Comparison of ENCODE assay signal across 8 cellular contexts in genomic region chr11:44727114-44727372, GRCh38. TPM values are rescaled to one million over a fixed set of nuclear protein-coding genes. Genes with fewer than 3 reads are reported as not detected.
DNase-seq lines count a peak whose midpoint lies in the region; ATAC-seq, FAIRE-seq and TF ChIP-seq lines count a peak whose summit lies in the region.

No MANE protein-coding gene starts in this region.

- H3K36me3 ChIP-seq in heart left ventricle (no peaks in the 10 kb centered on the region), GM12878 (ENCODE audit: control insufficient read depth in 2 of 2, insufficient read depth in 2 of 2, low read length in 1 of 2) (no peaks in the 10 kb centered on the region), vagina (no peaks in the 10 kb centered on the region)

- peak overlapping the region; percentile 47; the same call in 1 of the 2 replicates for H3K9ac ChIP-seq in GM12878 (ENCODE audit: control insufficient read depth, insufficient read depth, low read length)

- intact Hi-C loops in heart left ventricle (cut with DNase I) (loop anchor here (1.0 to 10.0 kb wide), 20 partner anchors 35 to 378 kb away; partner anchors contain the start of gene CD82 (in 3 of the 10)), left cardiac atrium (cut with DNase I) (loop anchor here (5.0 kb wide), 4 partner anchors 95 to 185 kb away; no protein-coding TSS in a partner anchor), GM12878 (cut with micrococcal nuclease; ENCODE audit: unreplicated experiment) (loop anchor here (5.0 kb wide), 4 partner anchors 50 to 170 kb away; no protein-coding TSS in a partner anchor), vagina (cut with DNase I) (loop anchor here (10.0 kb wide), 1 partner anchor 102 kb away; no protein-coding TSS in a partner anchor)

- FAIRE-seq in GM12878 (lab: Jason Lieb, UNC): no peak

- H3K9me3 ChIP-seq in heart left ventricle (no peaks in the 10 kb centered on the region), GM12878 (replicated peaks; ENCODE audit: control insufficient read depth, insufficient read depth, low read length) (no peaks in the 10 kb centered on the region), mononuclear cell (ENCODE audit: low read depth, low read length) (no peaks in the 10 kb centered on the region), vagina (no peaks in the 10 kb centered on the region)

- no TSS peak for BruUV-seq in GM12878 (replicated peaks; lab: Mats Ljungman, UMichigan)

- TF ChIP-seq CTCF in heart left ventricle (IDR thresholded peaks at IDR 0.05): no peak
- no peak for TF ChIP-seq CTCF in GM12878 (IDR thresholded peaks at IDR 0.05 in 2 of 3, conservative IDR thresholded peaks at IDR 0.05 in 1 of 3; ENCODE audit: control insufficient read depth in 2 of 3, extremely low read depth in 1 of 3, insufficient read depth in 1 of 3, low read depth in 3 of 3, low read length in 3 of 3)
- no peak for TF ChIP-seq CTCF in vagina (IDR thresholded peaks at IDR 0.05)

- H3K27me3 ChIP-seq in heart left ventricle (peaks cover 0 to 26% (median 0%) of the 10 kb centered on the region in 9 donors), GM12878 (replicated peaks in 1 of 2; ENCODE audit: control insufficient read depth in 2 of 2, insufficient read depth in 2 of 2, low read length in 1 of 2) (peaks cover 0 to 3% of the 10 kb centered on the region in 2 experiments; a peak in 3 of 4 replicates), mononuclear cell (ENCODE audit: insufficient read depth, low read length) (peaks cover 19% of the 10 kb centered on the region), vagina (no peaks in the 10 kb centered on the region)

- peak overlapping the region; percentile 76 to 98 (median 86) for H3K4me3 ChIP-seq in heart left ventricle
- peak overlapping the region; percentile 86 for H3K4me3 ChIP-seq in GM12878
- peak overlapping the region; percentile 45 for H3K4me3 ChIP-seq in mononuclear cell (ENCODE audit: low read length)
- H3K4me3 ChIP-seq in vagina: peak overlapping the region; percentile 52 to 54

- RAD21 ChIA-PET in GM12878 (lab: Charles Lee; ENCODE audit: unreplicated experiment): no interaction called here

- in situ Hi-C loops in GM12878 (cut with MboI): loop anchor here (5.0 to 10.0 kb wide), 2 partner anchors 165 to 188 kb away; no protein-coding TSS in a partner anchor

- ATAC-seq in heart left ventricle (no peak), left cardiac atrium (no peak), GM12878 (no peak), HG03439 (IDR thresholded peaks at IDR 0.05; ENCODE audit: unreplicated experiment) (no peak)

- H2AFZ ChIP-seq in GM12878 (ENCODE audit: control insufficient read depth, low read depth, low read length): peak overlapping the region; percentile 54

- H3K4me1 ChIP-seq in heart left ventricle (peaks cover 0 to 64% (median 43%) of the 10 kb centered on the region in 12 donors), GM12878 (ENCODE audit: control insufficient read depth, insufficient read depth, low read length) (peaks cover 11% of the 10 kb centered on the region), mononuclear cell (ENCODE audit: insufficient read depth, low read length) (peaks cover 12% of the 10 kb centered on the region), vagina (peaks cover 36% of the 10 kb centered on the region)

- TF ChIP-seq RAD21 in GM12878 (IDR thresholded peaks at IDR 0.05; ENCODE audit: insufficient read depth, low read depth, low read length): no peak

- peak overlapping the region; percentile 74 to 96 (median 88) for H3K27ac ChIP-seq in heart left ventricle
- no peak overlapping the region for H3K27ac ChIP-seq in GM12878 (ENCODE audit: control insufficient read depth, insufficient read depth)
- H3K27ac ChIP-seq in vagina: peak overlapping the region; percentile 74
- H3K27ac ChIP-seq in caudate nucleus (ENCODE audit: low read depth, low read length): no peak overlapping the region

- no peaks in the 10 kb centered on the region for H3K79me2 ChIP-seq in GM12878 (ENCODE audit: control insufficient read depth, insufficient read depth, low read length)

- SMC1A ChIA-PET in GM12878 (lab: Charles Lee; ENCODE audit: uncharacterized antibody, unreplicated experiment): no interaction called here

- peak in 1 of 5 donors; percentile 33 for DNase-seq in heart left ventricle
- DNase-seq in left cardiac atrium: no peak
- no peak for DNase-seq in GM12878 (ENCODE audit: low read depth, low spot score)
- DNase-seq in vagina (ENCODE audit: extremely low spot score in 2 of 2): no peak
- no peak for DNase-seq in caudate nucleus (lab: John Stamatoyannopoulos, UW)
- no peak for DNase-seq in UCSD-AML1 (lab: John Stamatoyannopoulos, UW; ENCODE audit: unreplicated experiment)

- POLR2A ChIA-PET in GM12878 (lab: Charles Lee): no interaction called here

- no peaks in the 10 kb centered on the region for H4K20me1 ChIP-seq in GM12878 (ENCODE audit: control insufficient read depth, insufficient read depth)

- TF ChIP-seq POLR2A in heart left ventricle (IDR thresholded peaks at IDR 0.05) (no peak), GM12878 (IDR thresholded peaks at IDR 0.05; ENCODE audit: low read depth, low read length) (no peak), vagina (IDR thresholded peaks at IDR 0.05) (no peak)

- TF ChIP-seq EP300 in GM12878 (IDR thresholded peaks at IDR 0.05; ENCODE audit: borderline replicate concordance in 1 of 2, control insufficient read depth in 1 of 2, low read depth in 2 of 2, low read length in 2 of 2): no peak

- CTCF ChIA-PET in GM12878 (lab: Yijun Ruan, JAX): no interaction called here

- 0 to 1% (median 0%) methylated on average over 4 to 45 of the region's 45 CpGs; no CpG with 5 or more reads in 1 of the 4 donors for WGBS in heart left ventricle, 4 donors
- 1% methylated on average over 16 of the region's 45 CpGs for WGBS in GM12878 (ENCODE audit: insufficient coverage, insufficient replicate concordance, low lambda C conversion rate, missing lambda C conversion rate)

- H3K4me2 ChIP-seq in GM12878 (ENCODE audit: control insufficient read depth, insufficient read depth): peak overlapping the region; percentile 87

TF ChIP-seq in GM12878, 131 proteins besides CTCF, POLR2A, EP300 and RAD21:
- no peak for TF ChIP-seq FOXM1 (IDR thresholded peaks at IDR 0.05; ENCODE audit: low read depth, low read length)
- 0 out of 4 replicates have a peak, but pooled peaks of 1 of the 2 experiments have one; percentile 3 for TF ChIP-seq BHLHE40 (IDR thresholded peaks at IDR 0.05; ENCODE audit: borderline replicate concordance in 1 of 2, low read depth in 2 of 2, low read length in 1 of 2)
- no peak for TF ChIP-seq SMAD1 (IDR thresholded peaks at IDR 0.05; ENCODE audit: low read depth, partially characterized antibody)
- no peak for TF ChIP-seq WRNIP1 (IDR thresholded peaks at IDR 0.05; ENCODE audit: borderline replicate concordance, low read depth, low read length)
- TF ChIP-seq DPF2 (IDR thresholded peaks at IDR 0.05): no peak

RNA-seq across cellular contexts. Expression of gene TSPAN18, which starts 0.3 kb away (rescaled TPM):
- total RNA-seq in heart left ventricle: 100 to 1,000 TPM in 4 of 9 donors, 10 to 100 TPM in 5; 47.6 to 151 (median 90.6) TPM
- polyA plus RNA-seq in heart left ventricle: 10 to 100 TPM; 40.0 to 60.4 TPM
- total RNA-seq in left cardiac atrium: 100 to 1,000 TPM; 152 to 166 TPM
- total RNA-seq in GM12878 (2013; cell fraction: nucleolus; rRNA removed): 0.71 and 1.2 TPM in 2 replicates
- total RNA-seq in GM12878 (2014; rRNA removed): 0.11 and 0.27 TPM in 2 replicates
- total RNA-seq in GM12878 (2014; rRNA removed; fragmentation: Illumina TruSeq; extraction: Trizol): 0.13 and 0.23 TPM in 2 replicates
- 0.77 and 0.96 TPM in 2 replicates for total RNA-seq in GM12878 (2021)
- 1.1 TPM for polyA plus RNA-seq in GM12878 (2011; ENCODE audit: low read depth)
- 0.13 and 0.46 TPM in 2 replicates for polyA plus RNA-seq in GM12878 (2011; rRNA removed)
- polyA plus RNA-seq in GM12878 (2011; cell fraction: cytosol; rRNA removed): 0.45 and 0.49 TPM in 2 replicates
- polyA plus RNA-seq in GM12878 (2011; cell fraction: nucleus; rRNA removed): 0.40 and 0.75 TPM in 2 replicates
- 0.67 and 3.0 TPM in 2 replicates for polyA plus RNA-seq in GM12878 (2012)
- 0.27 and 0.32 TPM in 2 replicates for polyA plus RNA-seq in GM12878 (2014; fragmentation: Illumina TruSeq; extraction: Trizol)
- under 1 TPM; 0.02 to 0.13 TPM for polyA plus RNA-seq in GM12878 (2014; fragmentation: Nextera tagmentation; extraction: Ambion mirVana)
- polyA plus RNA-seq in GM12878 (2014; rRNA removed): 0.10 and 0.13 TPM in 2 replicates
- under 1 TPM in 1 of 2 experiments, not detected in 1; 0.15 TPM for polyA plus RNA-seq in GM12878 (2016; fragmentation: Nextera tagmentation; extraction: Ambion mirVana)
- polyA minus RNA-seq in GM12878 (2011; rRNA and poly(A)+ RNA removed): 0.44 and 0.77 TPM in 2 replicates
- polyA minus RNA-seq in GM12878 (2011; cell fraction: cytosol; rRNA and poly(A)+ RNA removed): not detected in 2 replicates
- polyA minus RNA-seq in GM12878 (2011; cell fraction: nucleus; rRNA and poly(A)+ RNA removed): 1.1 and 1.3 TPM in 2 replicates
- 8.5 TPM for total RNA-seq in mononuclear cell
- 12.8 TPM for total RNA-seq in vagina

Comparison
In these comparisons a context has a peak if more than half of its experiments do, and no peak if none do; other contexts are left out.
1. H3K27ac ChIP-seq: peak in heart left ventricle (12 of 12) and vagina (single experiment); none in GM12878 (single experiment) and caudate nucleus (single experiment).
2. Peak in every context shown above with its lines, with median percentiles within 50 percentile points of each other: H3K4me3 ChIP-seq.